Comparison of ENCODE assay signal across 15 cellular contexts in genomic region chr10:13961096-13961495, GRCh38.
DNase-seq lines count a peak whose midpoint lies in the region; ATAC-seq and TF ChIP-seq lines count a peak whose summit lies in the region.
"Had no signal": no experiment of that assay in that cellular context is flagged by ENCODE, and none has a peak within 500 bp of the region (broad histone marks: within the 10 kb centered on the region; RNA-seq: fewer than 3 reads in every experiment).

No MANE protein-coding gene starts in this region.

- peak overlapping the region; percentile 75 to 82 for H3K27ac ChIP-seq in coronary artery
- H3K27ac ChIP-seq in lower lobe of right lung, result no peak overlapping the region

- no peak overlapping the region for H3K4me3 ChIP-seq in AG09309 (ENCODE audit: control insufficient read depth, low read depth, low read length)
- H3K4me3 ChIP-seq in MG63, result no peak overlapping the region
- H3K4me3 ChIP-seq in coronary artery, result no peak overlapping the region
- H3K4me3 ChIP-seq in lower lobe of right lung, result no peak overlapping the region
- H3K4me3 ChIP-seq: GM23338 had no signal

- H3K36me3 ChIP-seq in MG63, result no peaks in the 10 kb centered on the region
- no peaks in the 10 kb centered on the region for H3K36me3 ChIP-seq in lower lobe of right lung

- H3K27ac Mint-ChIP-seq in activated naive CD4-positive, alpha-beta T cell treated with anti-CD3 and anti-CD28 coated beads, Interleukin-2, amount 10 ng/mL, durations not matched to agents 7 days and 5 days, result no peak overlapping the region
- H3K27ac Mint-ChIP-seq: CD8-positive, alpha-beta T cell; GM23338 had no signal

- H3K4me1 ChIP-seq in lower lobe of right lung, result peaks cover 17% of the 10 kb centered on the region

- no peaks in the 10 kb centered on the region for H3K9me3 ChIP-seq in MG63
- no peaks in the 10 kb centered on the region for H3K9me3 ChIP-seq in lower lobe of right lung

- no peaks in the 10 kb centered on the region for H3K9me3 Mint-ChIP-seq in activated naive CD4-positive, alpha-beta T cell treated with anti-CD3 and anti-CD28 coated beads, Interleukin-2, amount 10 ng/mL, durations not matched to agents 7 days and 5 days
- H3K9me3 Mint-ChIP-seq: CD8-positive, alpha-beta T cell; GM23338; neural crest cell had no signal

- H3K4me1 Mint-ChIP-seq in activated naive CD4-positive, alpha-beta T cell treated with anti-CD3 and anti-CD28 coated beads, Interleukin-2, amount 10 ng/mL, durations not matched to agents 7 days and 5 days, result peaks cover 3% of the 10 kb centered on the region

- peak; percentile 12 to 24 for ATAC-seq in lower lobe of right lung
- no peak for ATAC-seq in HG02870 (IDR thresholded peaks at IDR 0.05; ENCODE audit: unreplicated experiment)
- no peak for ATAC-seq in GM18868 (IDR thresholded peaks at IDR 0.05; ENCODE audit: unreplicated experiment)
- ATAC-seq: CD8-positive, alpha-beta T cell; GM23338 had no signal

- intact Hi-C loops in lower lobe of right lung (cut with DNase I), result no loop called here

- no peaks in the 10 kb centered on the region for H3K27me3 ChIP-seq in MG63
- no peaks in the 10 kb centered on the region for H3K27me3 ChIP-seq in lower lobe of right lung (ENCODE audit: low read depth)

- H3K4me3 Mint-ChIP-seq in activated naive CD4-positive, alpha-beta T cell treated with anti-CD3 and anti-CD28 coated beads, Interleukin-2, amount 10 ng/mL, durations not matched to agents 7 days and 5 days, result no peak overlapping the region
- H3K4me3 Mint-ChIP-seq: CD8-positive, alpha-beta T cell; GM23338; neural crest cell had no signal

- H3K27me3 Mint-ChIP-seq in activated naive CD4-positive, alpha-beta T cell treated with anti-CD3 and anti-CD28 coated beads, Interleukin-2, amount 10 ng/mL, durations not matched to agents 7 days and 5 days, result peaks cover 5% of the 10 kb centered on the region

- H3K36me3 Mint-ChIP-seq in activated naive CD4-positive, alpha-beta T cell treated with anti-CD3 and anti-CD28 coated beads, Interleukin-2, amount 10 ng/mL, durations not matched to agents 7 days and 5 days, result no peaks in the 10 kb centered on the region
- H3K36me3 Mint-ChIP-seq: CD8-positive, alpha-beta T cell had no signal

- TF ChIP-seq CTCF in AG09309 (IDR thresholded peaks at IDR 0.05; ENCODE audit: control insufficient read depth, insufficient read depth, low read depth, low read length, missing control alignments), result no peak
- TF ChIP-seq CTCF in coronary artery (IDR thresholded peaks at IDR 0.05), result no peak
- no peak for TF ChIP-seq CTCF in lower lobe of right lung (IDR thresholded peaks at IDR 0.05)

- CTCF ChIA-PET in activated naive CD4-positive, alpha-beta T cell treated with anti-CD3 and anti-CD28 coated beads, Interleukin-2, amount 10 ng/mL, durations not matched to agents 7 days and 5 days (lab: Charles Lee), result interaction anchor here (0.5 kb wide), 1 partner anchor 792 kb away, joined by 4 read pairs; no protein-coding TSS in a partner anchor

- DNase-seq in AG09309 (ENCODE audit: low read depth) (peak; percentile 88), MG63 (peak; percentile 80), coronary artery (ENCODE audit: low spot score) (no peak), lower lobe of right lung (no peak), 8988T (no peak)
- no peak for DNase-seq in activated naive CD4-positive, alpha-beta T cell treated with anti-CD3 and anti-CD28 coated beads, Interleukin-2, amount 10 ng/mL, durations not matched to agents 7 days and 5 days
- DNase-seq: activated CD4-positive, alpha-beta T cell treated with anti-CD3 and anti-CD28 coated beads, Interleukin-2, amount 50 U/mL, for 1 hour; CD8-positive, alpha-beta T cell; hippocampal formation; NCI-H146; SHP77 had no signal

Comparison
In these comparisons a context has a peak if more than half of its experiments do, and no peak if none do; other contexts are left out.
1. DNase-seq: peak in AG09309 (single experiment) and MG63 (single experiment); none in coronary artery (single experiment), lower lobe of right lung (single experiment), 8988T (single experiment) and activated naive CD4-positive, alpha-beta T cell treated with anti-CD3 and anti-CD28 coated beads, Interleukin-2, amount 10 ng/mL, durations not matched to agents 7 days and 5 days (single experiment).
2. ATAC-seq: peak in lower lobe of right lung (2 of 2); none in HG02870 (single experiment) and GM18868 (single experiment).